ENCODE assay signal across 8 cellular contexts in the genomic region with DNA sequence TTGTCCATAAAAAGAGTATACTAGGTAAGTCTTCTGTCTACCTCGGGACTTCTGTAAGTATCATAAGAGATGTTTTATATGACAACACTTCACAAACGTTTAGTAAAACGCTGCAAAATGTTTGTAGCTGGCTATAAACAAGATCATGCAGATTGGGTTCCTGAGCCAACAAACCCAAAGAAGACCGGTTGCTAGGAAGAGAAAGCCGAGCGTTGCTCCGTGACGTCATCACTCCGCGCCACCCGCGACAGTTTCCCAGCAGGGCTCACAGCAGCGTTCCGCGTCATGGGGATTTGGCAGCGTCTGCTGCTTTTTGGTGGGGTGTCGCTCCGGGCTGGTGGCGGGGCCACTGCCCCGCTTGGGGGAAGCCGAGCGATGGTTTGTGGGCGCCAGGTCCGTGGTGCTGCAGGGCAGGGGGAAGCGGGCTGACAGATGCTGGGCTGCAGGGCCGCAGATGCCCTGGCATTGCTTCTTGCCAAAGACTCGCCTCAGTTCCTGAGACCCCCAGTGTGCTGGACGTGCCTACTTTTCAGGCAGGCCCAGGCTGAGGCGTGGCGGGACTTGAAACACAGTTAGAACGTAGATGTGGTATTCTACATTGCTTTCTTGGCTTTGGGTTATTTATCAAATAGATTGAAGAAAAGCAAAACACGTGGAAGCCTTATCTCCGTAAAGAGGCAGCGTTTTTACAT.
DNase-seq lines count a peak whose midpoint lies in the region; ATAC-seq, FAIRE-seq and TF ChIP-seq lines count a peak whose summit lies in the region.

A gene with protein sequence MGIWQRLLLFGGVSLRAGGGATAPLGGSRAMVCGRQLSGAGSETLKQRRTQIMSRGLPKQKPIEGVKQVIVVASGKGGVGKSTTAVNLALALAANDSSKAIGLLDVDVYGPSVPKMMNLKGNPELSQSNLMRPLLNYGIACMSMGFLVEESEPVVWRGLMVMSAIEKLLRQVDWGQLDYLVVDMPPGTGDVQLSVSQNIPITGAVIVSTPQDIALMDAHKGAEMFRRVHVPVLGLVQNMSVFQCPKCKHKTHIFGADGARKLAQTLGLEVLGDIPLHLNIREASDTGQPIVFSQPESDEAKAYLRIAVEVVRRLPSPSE (plus strand): TSS at position 250 of the 692 bp plus-strand sequence. CDS start 36 bp downstream, at position 286.

- H3K27ac ChIP-seq in layer of hippocampus (ENCODE audit: low read depth, low read length) = peak within 1 kb of the TSS; percentile 58

- ATAC-seq in HG03439 (IDR thresholded peaks at IDR 0.05; ENCODE audit: unreplicated experiment) = peak; percentile 97

- DNase-seq in AML-193 (lab: John Stamatoyannopoulos, UW) = peak; percentile 79 to 82
- peak; percentile 86 for DNase-seq in NCI-H510A treated with DMSO at 0.1 percent for 48 hours (lab: John Stamatoyannopoulos, UW)
- DNase-seq in activated CD4-positive, alpha-beta T cell treated with anti-CD3 and anti-CD28 coated beads for 4 hours = peak; percentile 92 to 97
- DNase-seq in stimulated activated CD4-positive, alpha-beta T cell treated with anti-CD3 and anti-CD28 coated beads, Interleukin-1b, Interleukin-23, amount 100 ng/mL, for 4 hours (ENCODE audit: low read depth in 2 of 2) = peak; percentile 95 to 96

- peak; percentile 86 for FAIRE-seq in colon (lab: Jason Lieb, UNC)

- no peaks in the 10 kb centered on the region for H3K27me3 ChIP-seq in layer of hippocampus (ENCODE audit: control insufficient read depth, insufficient read depth, low read length)

- TF ChIP-seq POLR2A in GM19193 (IDR thresholded peaks at IDR 0.05; ENCODE audit: extremely low read depth, insufficient read depth, insufficient read length) = peak; percentile 86

Comparison
In these comparisons a context has a peak if more than half of its experiments do, and no peak if none do; other contexts are left out.
1. Peak in every context shown above with its lines: DNase-seq, ATAC-seq and H3K27ac ChIP-seq.